Comparison of ENCODE assay signal across 24 cellular contexts in the genomic region with DNA sequence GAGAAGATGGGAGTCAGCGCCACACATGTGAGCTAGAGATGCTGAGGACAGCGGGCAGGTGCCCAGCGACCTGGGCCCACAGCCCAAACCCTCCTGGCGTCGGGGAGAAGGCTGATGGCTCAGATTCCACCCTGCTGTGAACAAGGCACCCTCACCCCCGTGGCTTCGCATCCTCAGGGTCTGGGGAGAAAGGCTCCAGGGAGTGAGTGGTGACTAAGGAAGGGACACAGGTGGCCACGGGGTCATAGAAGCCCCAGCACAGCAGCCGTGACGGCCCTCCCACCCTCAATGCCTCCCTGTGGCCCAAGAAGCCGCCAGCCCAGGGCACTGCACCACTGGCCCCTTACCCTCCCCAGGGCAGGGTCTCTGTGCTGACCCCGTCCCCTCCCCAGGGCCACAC. TPM values are rescaled to one million over a fixed set of nuclear protein-coding genes. Genes with fewer than 3 reads are reported as not detected.
DNase-seq lines count a peak whose midpoint lies in the region; ATAC-seq and TF ChIP-seq lines count a peak whose summit lies in the region.
"Had no signal": no experiment of that assay in that cellular context is flagged by ENCODE, and none has a peak within 500 bp of the region (broad histone marks: within the 10 kb centered on the region; RNA-seq: fewer than 3 reads in every experiment).

No MANE protein-coding gene starts in this region.

- H3K36me3 Mint-ChIP-seq in glutamatergic neuron (ENCODE audit: unreplicated experiment): no peaks in the 10 kb centered on the region

- no peak overlapping the region for H2AFZ ChIP-seq in neuronal stem cell (ENCODE audit: low read length)

- H3K27ac ChIP-seq in neuronal stem cell (replicated peaks; ENCODE audit: low read length) (no peak overlapping the region), substantia nigra (ENCODE audit: low read depth, low read length, poor library complexity, severe bottlenecking) (no peak overlapping the region)
- H3K27ac ChIP-seq: 22Rv1, BLaER1 had no signal

- peak; percentile 25 for ATAC-seq in stimulated activated naive CD8-positive, alpha-beta T cell treated with anti-CD3 and anti-CD28 coated beads, Interleukin-15, amount 100 ng/mL, for 72 hours
- no peak for ATAC-seq in stimulated activated naive CD8-positive, alpha-beta T cell treated with anti-CD3 and anti-CD28 coated beads, Interleukin-15, Interleukin-2, amounts not matched to agents 100 U/mL and 50 U/mL, for 24 hours
- ATAC-seq: GM12878 had no signal

- peaks cover 14% of the 10 kb centered on the region for H3K79me1 ChIP-seq in neuronal stem cell (ENCODE audit: low read depth, low read length)

- H3K23ac ChIP-seq in neuronal stem cell (ENCODE audit: low read depth, low read length, poor library complexity): no peak overlapping the region

- H3K27me3 Mint-ChIP-seq in stimulated activated naive CD8-positive, alpha-beta T cell treated with anti-CD3 and anti-CD28 coated beads, Interleukin-15, amount 100 ng/mL, for 72 hours: no peaks in the 10 kb centered on the region
- peaks cover 7% of the 10 kb centered on the region for H3K27me3 Mint-ChIP-seq in glutamatergic neuron (ENCODE audit: unreplicated experiment)
- H3K27me3 Mint-ChIP-seq: CD4-positive, alpha-beta memory T cell; CD4-positive, CD25-positive, alpha-beta regulatory T cell had no signal

- no peak for DNase-seq in stimulated activated naive CD8-positive, alpha-beta T cell treated with anti-CD3 and anti-CD28 coated beads, Interleukin-15, amount 100 ng/mL, for 72 hours
- no peak for DNase-seq in stimulated activated naive CD8-positive, alpha-beta T cell treated with anti-CD3 and anti-CD28 coated beads, Interleukin-15, Interleukin-2, amounts not matched to agents 100 U/mL and 50 U/mL, for 24 hours
- no peak for DNase-seq in glutamatergic neuron
- no peak for DNase-seq in neuronal stem cell (ENCODE audit: low spot score)
- no peak for DNase-seq in substantia nigra (lab: John Stamatoyannopoulos, UW)
- DNase-seq in activated CD4-positive, CD25-positive, alpha-beta regulatory T cell (lab: John Stamatoyannopoulos, UW): no peak
- DNase-seq: ACHN; BE2C; C1 segment of cervical spinal cord; CD4-positive, alpha-beta memory T cell; CD4-positive, CD25-positive, alpha-beta regulatory T cell; CD8-positive, alpha-beta memory T cell; COR-L47; DMS 273 treated with DMSO at 0.1 percent for 48 hours; DMS153; DMS53; DMS79; DND-41; EL; GDM1 had no signal

- H2BK15ac ChIP-seq in neuronal stem cell (ENCODE audit: low read length): no peak overlapping the region

- no peak overlapping the region for H4K91ac ChIP-seq in neuronal stem cell (ENCODE audit: low read depth, low read length, poor library complexity)

- no peak overlapping the region for H2BK5ac ChIP-seq in neuronal stem cell (ENCODE audit: low read length)

- no peaks in the 10 kb centered on the region for H3K4me1 Mint-ChIP-seq in stimulated activated naive CD8-positive, alpha-beta T cell treated with anti-CD3 and anti-CD28 coated beads, Interleukin-15, amount 100 ng/mL, for 72 hours
- H3K4me1 Mint-ChIP-seq in glutamatergic neuron (ENCODE audit: low read depth, unreplicated experiment): peaks cover 7% of the 10 kb centered on the region
- H3K4me1 Mint-ChIP-seq: CD14-positive monocyte; CD8-positive, alpha-beta memory T cell had no signal

- H3K14ac ChIP-seq in neuronal stem cell (ENCODE audit: low read length): no peak overlapping the region

- no peak overlapping the region for H3K18ac ChIP-seq in neuronal stem cell (ENCODE audit: low read length)

- no peak for TF ChIP-seq CTCF in glutamatergic neuron (IDR thresholded peaks at IDR 0.05; ENCODE audit: partially characterized antibody, unreplicated experiment)

- no peak overlapping the region for H3K4ac ChIP-seq in neuronal stem cell (ENCODE audit: low read length)

- no peak overlapping the region for H3K4me3 Mint-ChIP-seq in stimulated activated naive CD8-positive, alpha-beta T cell treated with anti-CD3 and anti-CD28 coated beads, Interleukin-15, amount 100 ng/mL, for 72 hours
- no peak overlapping the region for H3K4me3 Mint-ChIP-seq in glutamatergic neuron (ENCODE audit: unreplicated experiment)
- H3K4me3 Mint-ChIP-seq: CD14-positive monocyte; CD4-positive, alpha-beta memory T cell; CD4-positive, CD25-positive, alpha-beta regulatory T cell; CD8-positive, alpha-beta memory T cell had no signal

- H3K4me1 ChIP-seq in neuronal stem cell (ENCODE audit: control insufficient read depth in 2 of 2, insufficient read depth in 1 of 2, low read depth in 1 of 2, low read length in 2 of 2): no peaks in the 10 kb centered on the region
- H3K4me1 ChIP-seq: BE2C, BLaER1 had no signal

- no peak overlapping the region for H3K27ac Mint-ChIP-seq in stimulated activated naive CD8-positive, alpha-beta T cell treated with anti-CD3 and anti-CD28 coated beads, Interleukin-15, amount 100 ng/mL, for 72 hours
- H3K27ac Mint-ChIP-seq in glutamatergic neuron (ENCODE audit: unreplicated experiment): peak overlapping the region; percentile 68
- H3K27ac Mint-ChIP-seq: CD14-positive monocyte; CD8-positive, alpha-beta memory T cell had no signal

- H2BK120ac ChIP-seq in neuronal stem cell (ENCODE audit: low read depth, low read length): no peak overlapping the region

- H3K9me3 ChIP-seq in neuronal stem cell (replicated peaks in 1 of 2; ENCODE audit: control insufficient read depth in 2 of 2, insufficient read depth in 1 of 2, low read depth in 1 of 2, low read length in 2 of 2): no peaks in the 10 kb centered on the region
- H3K9me3 ChIP-seq: BE2C, BLaER1 had no signal

- peak overlapping the region; percentile 9 for H3K9ac ChIP-seq in neuronal stem cell (ENCODE audit: low read depth, low read length, poor library complexity)
- H3K9ac ChIP-seq: BLaER1 had no signal

- H3K4me2 ChIP-seq in neuronal stem cell (ENCODE audit: insufficient read depth, low read length, poor library complexity, severe bottlenecking): no peak overlapping the region
- H3K4me2 ChIP-seq: BLaER1 had no signal

- peaks cover 54 to 93% of the 10 kb centered on the region in 2 donors for H3K36me3 ChIP-seq in neuronal stem cell (replicated peaks in 1 of 2; ENCODE audit: control insufficient read depth in 2 of 2, insufficient read depth in 2 of 2, low read length in 2 of 2)

- no peaks in the 10 kb centered on the region for H3K9me3 Mint-ChIP-seq in stimulated activated naive CD8-positive, alpha-beta T cell treated with anti-CD3 and anti-CD28 coated beads, Interleukin-15, amount 100 ng/mL, for 72 hours
- H3K9me3 Mint-ChIP-seq in glutamatergic neuron (ENCODE audit: unreplicated experiment): no peaks in the 10 kb centered on the region
- H3K9me3 Mint-ChIP-seq: CD4-positive, alpha-beta memory T cell; CD4-positive, CD25-positive, alpha-beta regulatory T cell; CD8-positive, alpha-beta memory T cell had no signal

- WGBS in neuronal stem cell (ENCODE audit: extremely low coverage in 2 of 2, insufficient read length in 2 of 2, insufficient replicate concordance in 1 of 2), 2 donors: no CpG with 5 or more reads among the region's 12 CpGs

- H2BK12ac ChIP-seq in neuronal stem cell (ENCODE audit: low read length): no peak overlapping the region

- no peak overlapping the region for H3K4me3 ChIP-seq in neuronal stem cell (ENCODE audit: low read length in 2 of 2)
- H3K4me3 ChIP-seq: BLaER1, GM12878 had no signal

- no peak overlapping the region for H2AK5ac ChIP-seq in neuronal stem cell (ENCODE audit: low read depth, low read length)

- H4K8ac ChIP-seq in neuronal stem cell (ENCODE audit: low read depth, low read length): no peak overlapping the region

- H3K27me3 ChIP-seq in neuronal stem cell (ENCODE audit: control insufficient read depth in 3 of 3, insufficient read depth in 3 of 3, low read depth in 1 of 3, low read length in 3 of 3): no peaks in the 10 kb centered on the region
- H3K27me3 ChIP-seq: BE2C, BLaER1 had no signal

RNA-seq across cellular contexts. Expression of a gene that starts 19.6 kb away (rescaled TPM):
- total RNA-seq in glutamatergic neuron (ENCODE audit: unreplicated experiment): 108 TPM
- 25.3 TPM for polyA plus RNA-seq in neuronal stem cell (2013, experiment 1 of 2)
- polyA plus RNA-seq in neuronal stem cell (2013, experiment 2 of 2): 24.4 TPM

RNA-seq across cellular contexts. Expression of a gene that starts 25.3 kb away (rescaled TPM):
- 28.0 TPM for total RNA-seq in glutamatergic neuron (ENCODE audit: unreplicated experiment)
- polyA plus RNA-seq in neuronal stem cell (2013, experiment 1 of 2): 9.4 TPM
- polyA plus RNA-seq in neuronal stem cell (2013, experiment 2 of 2): 10.1 TPM

RNA-seq across cellular contexts. Expression of a gene that starts 45.9 kb away (rescaled TPM):
- total RNA-seq in glutamatergic neuron (ENCODE audit: unreplicated experiment): 10.5 TPM
- polyA plus RNA-seq in neuronal stem cell (2013, experiment 1 of 2): 4.4 TPM
- polyA plus RNA-seq in neuronal stem cell (2013, experiment 2 of 2): 4.1 TPM
